9 cellular contexts compared by ENCODE assay signal in genomic region chr4:179417357-179417756, GRCh38.
"Had no signal": no experiment of that assay in that cellular context is flagged by ENCODE, and none has a peak within 500 bp of the region (broad histone marks: within the 10 kb centered on the region; RNA-seq: fewer than 3 reads in every experiment).

No MANE protein-coding gene starts in this region.

- H3K36me3 ChIP-seq: HAP-1 had no signal

- H3K9me3 ChIP-seq: HAP-1 had no signal

- H2AFZ ChIP-seq: GM23248 had no signal

- DNase-seq: GM23248, GOT3, H7, HFFc6, IMR-90, KBM-7 had no signal

- ATAC-seq: HCT116 had no signal

- H3K27ac ChIP-seq: GM23248, HL-60 had no signal

- H3K9ac ChIP-seq: GM23248 had no signal

- H3K4me3 ChIP-seq: GM23248, HAP-1 had no signal
